In the genomic region with DNA sequence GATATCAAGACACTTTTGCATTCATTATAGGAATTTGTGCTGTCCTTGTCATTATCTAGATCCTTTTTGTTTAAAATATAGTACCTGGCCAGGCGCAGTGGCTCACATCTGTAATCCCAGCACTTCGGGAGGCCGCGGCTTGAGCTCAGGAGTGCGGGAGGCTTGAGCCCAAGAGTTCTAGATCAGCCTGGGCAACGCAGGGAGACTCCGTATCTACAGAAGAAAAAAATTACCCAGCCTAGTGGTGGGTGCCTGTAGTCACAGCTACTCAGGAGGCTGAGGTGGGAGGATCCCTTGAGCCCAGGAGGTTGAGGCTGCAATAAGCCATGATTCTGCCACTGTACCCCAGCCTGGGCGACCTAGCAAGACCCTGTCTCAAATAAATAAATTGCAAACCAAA, we compare ENCODE assay signal across 7 cellular contexts. TPM values are rescaled to one million over a fixed set of nuclear protein-coding genes. Genes with fewer than 3 reads are reported as not detected.
DNase-seq lines count a peak whose midpoint lies in the region; ATAC-seq and TF ChIP-seq lines count a peak whose summit lies in the region.
"Had no signal": no experiment of that assay in that cellular context is flagged by ENCODE, and none has a peak within 500 bp of the region (broad histone marks: within the 10 kb centered on the region; RNA-seq: fewer than 3 reads in every experiment).

No MANE protein-coding gene starts in this region.

- H3K36me3 ChIP-seq in right atrium auricular region (no peaks in the 10 kb centered on the region), urinary bladder (ENCODE audit: insufficient read depth) (no peaks in the 10 kb centered on the region)

- H3K27ac ChIP-seq in right atrium auricular region (peak overlapping the region; percentile 54 to 62), urinary bladder (ENCODE audit: low read depth) (no peak overlapping the region)

- 85% methylated on average over 8 of the region's 8 CpGs for WGBS in urinary bladder

- peak; percentile 11 for TF ChIP-seq CTCF in GM12873 (IDR thresholded peaks at IDR 0.05; ENCODE audit: insufficient read depth, low read depth, low read length, missing control alignments)
- peak in 1 of 2 donors; percentile 19 for TF ChIP-seq CTCF in right atrium auricular region (IDR thresholded peaks at IDR 0.05)
- TF ChIP-seq CTCF in omental fat pad (IDR thresholded peaks at IDR 0.05): no peak

- no peaks in the 10 kb centered on the region for H3K9me3 ChIP-seq in right atrium auricular region

- H3K4me1 ChIP-seq in right atrium auricular region (peaks cover 0 to 7% of the 10 kb centered on the region in 2 donors), urinary bladder (ENCODE audit: insufficient read depth) (no peaks in the 10 kb centered on the region)

- no peak for ATAC-seq in GM18907 (IDR thresholded peaks at IDR 0.05; ENCODE audit: unreplicated experiment)
- no peak for ATAC-seq in omental fat pad (ENCODE audit: low FRiP score)

- H3K4me3 ChIP-seq in right atrium auricular region: peak overlapping the region; percentile 64 to 65
- peak overlapping the region; percentile 75 for H3K4me3 ChIP-seq in urinary bladder (ENCODE audit: low read depth, low read length)

- DNase-seq in SW 1271 (lab: John Stamatoyannopoulos, UW): peak; percentile 29 to 39
- DNase-seq in right atrium auricular region (ENCODE audit: low spot score): no peak
- DNase-seq in omental fat pad (ENCODE audit: low spot score): no peak

- H3K27me3 ChIP-seq in right atrium auricular region: no peaks in the 10 kb centered on the region

RNA-seq across cellular contexts. Expression of a gene that starts 0.6 kb away (rescaled TPM):
- total RNA-seq in right atrium auricular region (10 to 100 TPM; 15.6 to 27.0 TPM), urinary bladder (5.9 TPM), omental fat pad (1 to 10 TPM in 3 of 4 donors, under 1 TPM in 1; 0.36 to 5.3 (median 2.5) TPM)
- polyA plus RNA-seq in urinary bladder: 7.6 TPM

RNA-seq across cellular contexts. Expression of a gene that starts 6.5 kb away (rescaled TPM):
- total RNA-seq in right atrium auricular region: 10 to 100 TPM; 14.7 to 20.2 TPM
- total RNA-seq in urinary bladder: 7.4 TPM
- 11.7 TPM for polyA plus RNA-seq in urinary bladder
- total RNA-seq in omental fat pad: 10 to 100 TPM; 11.7 to 33.9 (median 17.8) TPM

RNA-seq across cellular contexts. Expression of a gene that starts 44.4 kb away (rescaled TPM):
- total RNA-seq in right atrium auricular region (under 1 TPM; 0.35 to 0.67 TPM), urinary bladder (not detected), omental fat pad (1 to 10 TPM in 1 of 4 donors, under 1 TPM in 1, not detected in 2; 0.88 to 1.2 TPM)
- polyA plus RNA-seq in urinary bladder: not detected
- total RNA-seq: T-helper 1 cell treated with Interleukin-12 subunit alpha and Interleukin-12 subunit beta and Interleukin-4 antibody, amounts not matched to agents 30 ng/mL and 1 ng/mL, for 36 hours had no signal

RNA-seq across cellular contexts. Expression of a gene that starts 49.7 kb away (rescaled TPM):
- total RNA-seq in right atrium auricular region (10 to 100 TPM; 17.6 to 25.6 TPM), urinary bladder (0.53 TPM), omental fat pad (10 to 100 TPM in 1 of 4 donors, 1 to 10 TPM in 3; 3.3 to 11.7 (median 7.6) TPM)
- polyA plus RNA-seq in urinary bladder: 0.35 TPM
- total RNA-seq: T-helper 1 cell treated with Interleukin-12 subunit alpha and Interleukin-12 subunit beta and Interleukin-4 antibody, amounts not matched to agents 30 ng/mL and 1 ng/mL, for 36 hours had no signal

RNA-seq across cellular contexts. Expression of a gene that starts 53.1 kb away (rescaled TPM):
- 10 to 100 TPM; 10.5 to 23.7 TPM for total RNA-seq in right atrium auricular region
- total RNA-seq in urinary bladder: 7.5 TPM
- 21.2 TPM for polyA plus RNA-seq in urinary bladder
- 100 to 1,000 TPM in 2 of 4 donors, 10 to 100 TPM in 2; 17.7 to 195 (median 69.0) TPM for total RNA-seq in omental fat pad

Comparison
In these comparisons a context has a peak if more than half of its experiments do, and no peak if none do; other contexts are left out.
1. DNase-seq: peak in SW 1271 (2 of 2); none in right atrium auricular region (single experiment) and omental fat pad (single experiment).